ENCODE assay signal across 2 cellular contexts in genomic region chr18:31557446-31557845, GRCh38.
TF ChIP-seq lines count a peak whose summit lies in the region.

No MANE protein-coding gene starts in this region.

TF ChIP-seq in HCT116, 20 proteins besides CTCF, POLR2A, EP300 and RAD21 (continued from another document):
- TF ChIP-seq ZBTB33 (IDR thresholded peaks at IDR 0.05; ENCODE audit: extremely low read depth, insufficient replicate concordance, low read length) = no peak
- no peak for TF ChIP-seq EZH2 (IDR thresholded peaks at IDR 0.05)
- TF ChIP-seq FOSL1 (IDR thresholded peaks at IDR 0.05; ENCODE audit: low read depth) = no peak
- no peak for TF ChIP-seq MAX (IDR thresholded peaks at IDR 0.05)
- no peak for TF ChIP-seq POLR2AphosphoS5 (IDR thresholded peaks at IDR 0.05; ENCODE audit: low read depth, low read length)
- no peak for TF ChIP-seq ZNF274 (IDR thresholded peaks at IDR 0.05; ENCODE audit: low read depth, low read length)
- TF ChIP-seq SRF (IDR thresholded peaks at IDR 0.05; ENCODE audit: low read depth) = no peak

TF ChIP-seq in liver, 16 proteins besides CTCF, POLR2A, EP300 and RAD21 (continued from another document):
- TF ChIP-seq ZBTB33 (IDR thresholded peaks at IDR 0.05) = no peak
- no peak for TF ChIP-seq REST (IDR thresholded peaks at IDR 0.05)
- no peak for TF ChIP-seq SP1 (IDR thresholded peaks at IDR 0.05)
- TF ChIP-seq FOXA2 (IDR thresholded peaks at IDR 0.05) = no peak
